In the genomic region with DNA sequence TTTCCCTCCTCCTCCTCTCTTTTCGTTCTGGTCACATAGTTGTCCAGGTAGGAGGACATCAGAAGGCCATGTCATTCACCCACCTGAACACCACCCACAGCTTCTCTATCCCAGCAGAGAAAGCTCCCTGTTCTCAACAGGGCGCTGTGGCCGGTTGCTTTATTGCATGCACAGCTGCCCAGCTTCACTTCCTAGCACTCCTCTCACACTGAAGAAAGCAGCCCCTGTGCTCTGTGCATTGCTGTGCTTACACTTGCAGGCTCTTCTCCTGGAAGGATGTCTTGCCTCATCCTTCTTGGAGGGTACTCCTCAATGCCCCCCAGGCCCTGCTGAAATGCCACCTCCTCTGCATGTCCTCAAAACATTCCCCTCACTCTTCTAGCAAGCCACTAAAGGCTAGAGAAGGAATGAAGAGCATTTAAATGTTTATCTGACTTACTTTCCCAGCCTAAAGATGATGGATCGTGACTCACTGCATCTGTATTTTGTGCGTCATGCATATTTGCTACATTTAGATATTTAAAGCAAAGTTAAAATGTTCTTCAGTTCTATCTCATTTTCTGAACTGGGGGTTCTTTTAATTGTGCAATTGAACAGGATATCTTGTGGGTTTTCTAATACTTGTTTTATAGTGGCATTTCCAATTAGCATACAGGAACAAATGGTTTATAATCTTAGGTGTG, we compare ENCODE assay signal across 19 cellular contexts.
A peak's percentile ranks its signal among the peaks of the same experiment; 100 is the strongest.
DNase-seq lines count a peak whose midpoint lies in the region; ATAC-seq, FAIRE-seq and TF ChIP-seq lines count a peak whose summit lies in the region.
"Had no signal": no experiment of that assay in that cellular context is flagged by ENCODE, and none has a peak within 500 bp of the region (broad histone marks: within the 10 kb centered on the region; RNA-seq: fewer than 3 reads in every experiment).

No MANE protein-coding gene starts in this region.

- no peak overlapping the region for H3K9ac ChIP-seq in SK-N-SH

- TF ChIP-seq EP300 in SK-N-SH (IDR thresholded peaks at IDR 0.05; ENCODE audit: borderline replicate concordance in 1 of 2, low read depth in 1 of 2, low read length in 1 of 2): no peak

- FAIRE-seq in GM19239 (lab: Jason Lieb, UNC): no peak
- FAIRE-seq: GM12891 had no signal

- H4K20me1 ChIP-seq in SK-N-SH (ENCODE audit: insufficient read depth): no peaks in the 10 kb centered on the region

- no peaks in the 10 kb centered on the region for H3F3A ChIP-seq in SK-N-SH (replicated peaks; ENCODE audit: insufficient read depth)

- POLR2A ChIA-PET in SK-N-SH (lab: Yijun Ruan, JAX): no interaction called here

- H3K9me3 ChIP-seq in SK-N-SH (no peaks in the 10 kb centered on the region), SJSA1 (replicated peaks) (no peaks in the 10 kb centered on the region)

- no peak overlapping the region for H2AFZ ChIP-seq in SK-N-SH (ENCODE audit: low read depth)
- H2AFZ ChIP-seq: hepatocyte had no signal

- H3K36me3 ChIP-seq in SK-N-SH (replicated peaks in 1 of 2; ENCODE audit: control insufficient read depth in 1 of 2, insufficient read depth in 2 of 2, low read length in 1 of 2): no peaks in the 10 kb centered on the region
- no peaks in the 10 kb centered on the region for H3K36me3 ChIP-seq in SJSA1

- no peaks in the 10 kb centered on the region for H3K79me2 ChIP-seq in SK-N-SH (ENCODE audit: insufficient read depth)
- H3K79me2 ChIP-seq: hepatocyte had no signal

- no peak for DNase-seq in SK-N-SH
- peak; percentile 40 to 70 for DNase-seq in SJSA1 (ENCODE audit: low read depth in 1 of 2, low spot score in 2 of 2)
- DNase-seq in fibroblast of gingiva (ENCODE audit: low read depth): peak; percentile 87
- DNase-seq in stromal cell of bone marrow (ENCODE audit: low read depth): peak; percentile 53
- no peak for DNase-seq in GM19239 (ENCODE audit: insufficient read length, low spot score)
- DNase-seq in NOMO-1 (lab: John Stamatoyannopoulos, UW; ENCODE audit: unreplicated experiment in 2 of 2): no peak
- no peak for DNase-seq in occipital lobe (lab: John Stamatoyannopoulos, UW)
- DNase-seq: H7; NCI-H2107; NCI-H82; RPMI8226; stimulated activated naive CD8-positive, alpha-beta T cell treated with anti-CD3 and anti-CD28 coated beads, Interleukin-15, amount 100 ng/mL, for 72 hours; T-helper 1 cell had no signal

- H3K4me1 ChIP-seq in SK-N-SH (ENCODE audit: control insufficient read depth in 1 of 2, insufficient read depth in 2 of 2, low read depth in 1 of 2, low read length in 1 of 2): no peaks in the 10 kb centered on the region
- H3K4me1 ChIP-seq in SJSA1 (replicated peaks): peaks cover 14% of the 10 kb centered on the region

- no peak overlapping the region for H3K4me3 ChIP-seq in SK-N-SH (ENCODE audit: low read depth in 2 of 2, low read length in 1 of 2)
- no peak overlapping the region for H3K4me3 ChIP-seq in SJSA1
- H3K4me3 ChIP-seq: coronary artery, hepatocyte had no signal

- no peak for TF ChIP-seq CTCF in SK-N-SH (IDR thresholded peaks at IDR 0.05)

- no peak for TF ChIP-seq RAD21 in SK-N-SH (IDR thresholded peaks at IDR 0.05; ENCODE audit: low read length)

- whole genome bisulfite sequencing in SK-N-SH (ENCODE audit: low lambda C conversion rate): 33% methylated on average over 5 of the region's 5 CpGs

- no peak overlapping the region for H3K4me2 ChIP-seq in SK-N-SH
- H3K4me2 ChIP-seq: hepatocyte had no signal

- H3K27ac ChIP-seq in SK-N-SH (ENCODE audit: low read depth in 2 of 2, low read length in 1 of 2) (peak overlapping the region in 1 of 2 experiments; percentile 49; a peak in 2 of 4 replicates), SJSA1 (peak overlapping the region; percentile 49)
- H3K27ac ChIP-seq: 22Rv1, epithelial cell of prostate, hepatocyte had no signal

- no peaks in the 10 kb centered on the region for H3K27me3 ChIP-seq in SK-N-SH (ENCODE audit: insufficient read depth)
- H3K27me3 ChIP-seq in SJSA1 (replicated peaks): no peaks in the 10 kb centered on the region
- H3K27me3 ChIP-seq: hepatocyte had no signal

- no peak for ATAC-seq in SK-N-SH treated with all-trans-retinoic acid at 6 μM for 48 hours
- ATAC-seq: stimulated activated naive CD8-positive, alpha-beta T cell treated with anti-CD3 and anti-CD28 coated beads, Interleukin-15, amount 100 ng/mL, for 72 hours had no signal

- H3K9me2 ChIP-seq in SK-N-SH: no peaks in the 10 kb centered on the region

- CTCF ChIA-PET in SK-N-SH (lab: Yijun Ruan, JAX): no interaction called here

TF ChIP-seq in SK-N-SH, 30 proteins besides CTCF, POLR2A, EP300 and RAD21:
- TF ChIP-seq JUND (IDR thresholded peaks at IDR 0.05) (0 out of 2 replicates have a peak, but pooled peaks have one; percentile 6), NRF1 (IDR thresholded peaks at IDR 0.05; ENCODE audit: low read depth, low read length) (no peak), FOSL2 (IDR thresholded peaks at IDR 0.05; ENCODE audit: borderline replicate concordance, low read depth) (peak; percentile 5; the same call in 1 of the 2 replicates)
TF ChIP-seq in SK-N-SH: peak in this region for 2.

TF ChIP-seq in SK-N-SH treated with all-trans-retinoic acid at 6 μM for 48 hours, 23 proteins besides CTCF, POLR2A, EP300 and RAD21:
- no peak for TF ChIP-seq PPARA (CRISPR knock-in tag; IDR thresholded peaks at IDR 0.05; ENCODE audit: borderline replicate concordance)
- TF ChIP-seq ZNF565 (CRISPR knock-in tag; conservative IDR thresholded peaks at IDR 0.05; ENCODE audit: low read depth): no peak
- TF ChIP-seq CSDC2 (CRISPR knock-in tag; IDR thresholded peaks at IDR 0.05): no peak
- no peak for TF ChIP-seq GLIS3 (CRISPR knock-in tag; IDR thresholded peaks at IDR 0.05)

Comparison
In these comparisons a context has a peak if more than half of its experiments do, and no peak if none do; other contexts are left out.
1. DNase-seq: peak in SJSA1 (2 of 2), fibroblast of gingiva (single experiment) and stromal cell of bone marrow (single experiment); none in SK-N-SH (single experiment), GM19239 (single experiment), NOMO-1 (0 of 2) and occipital lobe (single experiment).